Comparison of ENCODE assay signal across 14 cellular contexts in the genomic region with DNA sequence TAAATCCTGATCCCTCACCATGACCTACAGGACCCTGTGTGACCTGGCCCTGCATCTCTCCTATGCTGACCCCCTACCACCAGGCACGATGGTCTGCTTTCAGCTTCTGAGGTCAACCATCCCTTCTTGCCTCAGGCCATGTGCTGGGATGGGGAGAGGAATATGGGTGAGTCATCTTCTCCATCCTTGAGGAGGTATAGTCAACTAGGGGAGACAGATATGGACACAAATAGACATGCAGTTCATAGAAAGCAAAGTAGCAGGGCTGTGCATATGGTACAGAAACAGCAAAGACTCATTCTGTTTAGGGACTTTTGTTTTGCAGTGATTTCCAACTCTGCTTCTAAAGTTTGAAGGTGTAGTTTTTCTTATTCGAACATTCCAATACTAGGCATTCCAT.
DNase-seq lines count a peak whose midpoint lies in the region; ATAC-seq and TF ChIP-seq lines count a peak whose summit lies in the region.
"Had no signal": no experiment of that assay in that cellular context is flagged by ENCODE, and none has a peak within 500 bp of the region (broad histone marks: within the 10 kb centered on the region; RNA-seq: fewer than 3 reads in every experiment).

No MANE protein-coding gene starts in this region.

- H3K36me3 Mint-ChIP-seq in CD8-positive, alpha-beta T cell = no peaks in the 10 kb centered on the region
- peaks cover 3% of the 10 kb centered on the region for H3K36me3 Mint-ChIP-seq in IgD-negative memory B cell
- no peaks in the 10 kb centered on the region for H3K36me3 Mint-ChIP-seq in central memory CD8-positive, alpha-beta T cell (ENCODE audit: insufficient read depth)

- no peak overlapping the region for H3K4me3 ChIP-seq in CD8-positive, alpha-beta T cell (ENCODE audit: low read depth, low read length)
- H3K4me3 ChIP-seq: HAP-1, testis had no signal

- ATAC-seq in CD8-positive, alpha-beta T cell = no peak
- ATAC-seq in GM21515 (IDR thresholded peaks at IDR 0.05; ENCODE audit: unreplicated experiment) (peak; percentile 13), GM19328 (IDR thresholded peaks at IDR 0.05; ENCODE audit: unreplicated experiment) (no peak), GM18517 (IDR thresholded peaks at IDR 0.05; ENCODE audit: unreplicated experiment) (no peak), HG03457 (IDR thresholded peaks at IDR 0.05; ENCODE audit: unreplicated experiment) (no peak)
- ATAC-seq in central memory CD8-positive, alpha-beta T cell (replicated peaks; ENCODE audit: extremely low read depth, poor library complexity, severe bottlenecking) = no peak
- ATAC-seq: esophagus mucosa had no signal

- H3K4me1 Mint-ChIP-seq in CD8-positive, alpha-beta T cell (ENCODE audit: low read depth) = peaks cover 51% of the 10 kb centered on the region
- H3K4me1 Mint-ChIP-seq in IgD-negative memory B cell = peaks cover 20 to 31% (median 26%) of the 10 kb centered on the region in 3 donors
- H3K4me1 Mint-ChIP-seq in central memory CD8-positive, alpha-beta T cell = peaks cover 43% of the 10 kb centered on the region

- intact Hi-C loops in CD8-positive, alpha-beta T cell (cut with DNase I, micrococcal nuclease) = loop anchor here in 1 of 2 experiments (10.0 kb wide), 1 partner anchor 261 kb away; a partner anchor contains a TSS

- H3K4me3 Mint-ChIP-seq in CD8-positive, alpha-beta T cell = peak overlapping the region; percentile 9
- peak overlapping the region in 2 of 4 donors; percentile 47 to 65 for H3K4me3 Mint-ChIP-seq in IgD-negative memory B cell
- H3K4me3 Mint-ChIP-seq in central memory CD8-positive, alpha-beta T cell = peak overlapping the region; percentile 51

- no peak overlapping the region for H3K27ac ChIP-seq in CD8-positive, alpha-beta T cell (ENCODE audit: low read depth, low read length)
- H3K27ac ChIP-seq: neutrophil, testis had no signal

- no peak for DNase-seq in CD8-positive, alpha-beta T cell
- DNase-seq in central memory CD8-positive, alpha-beta T cell (ENCODE audit: low spot score in 2 of 2) = no peak
- no peak for DNase-seq in DMS79 (lab: John Stamatoyannopoulos, UW)
- DNase-seq: kidney, NCI-H2107, testis had no signal

- TF ChIP-seq CTCF in CD8-positive, alpha-beta T cell (IDR thresholded peaks at IDR 0.05) = no peak

- H3K4me1 ChIP-seq in CD8-positive, alpha-beta T cell (ENCODE audit: insufficient read depth, low read length) = peaks cover 38% of the 10 kb centered on the region
- H3K4me1 ChIP-seq: HAP-1 had no signal

- H3K27me3 ChIP-seq in CD8-positive, alpha-beta T cell (ENCODE audit: insufficient read depth, low read length) = no peaks in the 10 kb centered on the region
- H3K27me3 ChIP-seq: neutrophil, testis had no signal

- CTCF ChIA-PET in CD8-positive, alpha-beta T cell (lab: Charles Lee) = interaction anchor here (0.7 to 2.1 kb wide), 8 partner anchors 9 to 305 kb away, joined by 3 to 12 read pairs (median 4); no protein-coding TSS in a partner anchor

- H3K9me3 ChIP-seq in CD8-positive, alpha-beta T cell (ENCODE audit: low read length) = no peaks in the 10 kb centered on the region
- H3K9me3 ChIP-seq: HAP-1, neutrophil, testis had no signal

- no peaks in the 10 kb centered on the region for H3K36me3 ChIP-seq in CD8-positive, alpha-beta T cell (ENCODE audit: insufficient read depth, low read length)
- H3K36me3 ChIP-seq: HAP-1, neutrophil had no signal

- POLR2A ChIA-PET in CD8-positive, alpha-beta T cell (lab: Charles Lee) = interaction anchor here (1.0 to 1.5 kb wide), 4 partner anchors 17 to 149 kb away, joined by 3 to 5 read pairs (median 3); no protein-coding TSS in a partner anchor

- no peaks in the 10 kb centered on the region for H3K9me3 Mint-ChIP-seq in CD8-positive, alpha-beta T cell
- H3K9me3 Mint-ChIP-seq in IgD-negative memory B cell = no peaks in the 10 kb centered on the region
- no peaks in the 10 kb centered on the region for H3K9me3 Mint-ChIP-seq in central memory CD8-positive, alpha-beta T cell

- no peaks in the 10 kb centered on the region for H3K27me3 Mint-ChIP-seq in CD8-positive, alpha-beta T cell (ENCODE audit: low read depth)
- no peaks in the 10 kb centered on the region for H3K27me3 Mint-ChIP-seq in IgD-negative memory B cell
- H3K27me3 Mint-ChIP-seq in central memory CD8-positive, alpha-beta T cell = no peaks in the 10 kb centered on the region

- peak overlapping the region; percentile 73 for H3K27ac Mint-ChIP-seq in CD8-positive, alpha-beta T cell
- peak overlapping the region in 2 of 3 donors; percentile 27 to 73 for H3K27ac Mint-ChIP-seq in IgD-negative memory B cell
- H3K27ac Mint-ChIP-seq in central memory CD8-positive, alpha-beta T cell (ENCODE audit: low read depth) = peak overlapping the region; percentile 87
